In genomic region chr6:37187321-37188022, GRCh38 we compare ENCODE assay signal across 15 cellular contexts. TPM values are rescaled to one million over a fixed set of nuclear protein-coding genes. Genes with fewer than 3 reads are reported as not detected.
DNase-seq lines count a peak whose midpoint lies in the region; ATAC-seq and TF ChIP-seq lines count a peak whose summit lies in the region.
"Had no signal": no experiment of that assay in that cellular context is flagged by ENCODE, and none has a peak within 500 bp of the region (broad histone marks: within the 10 kb centered on the region; RNA-seq: fewer than 3 reads in every experiment).

No MANE protein-coding gene starts in this region.

- POLR2A ChIA-PET in CD8-positive, alpha-beta memory T cell (lab: Charles Lee) = interaction anchor here (0.7 to 2.0 kb wide), 4 partner anchors 12 to 166 kb away, joined by 3 to 8 read pairs (median 5); partner anchors contain the start of gene PIM1

- no peak for TF ChIP-seq CTCF in right lobe of liver (IDR thresholded peaks at IDR 0.05)

- peak overlapping the region; percentile 78 for H3K27ac ChIP-seq in CD8-positive, alpha-beta memory T cell (ENCODE audit: low read depth, low read length)
- no peak overlapping the region for H3K27ac ChIP-seq in right lobe of liver
- H3K27ac ChIP-seq: ovary, SK-N-MC, testis had no signal

- no peaks in the 10 kb centered on the region for H3K27me3 Mint-ChIP-seq in T-helper 1 cell treated with Interleukin-12 subunit alpha and Interleukin-12 subunit beta and Interleukin-4 antibody, amounts not matched to agents 30 μg/mL and 1 μg/mL, for 36 hours (ENCODE audit: low read depth)
- no peaks in the 10 kb centered on the region for H3K27me3 Mint-ChIP-seq in CD8-positive, alpha-beta memory T cell
- H3K27me3 Mint-ChIP-seq in activated T-helper 17 cell treated with anti-CD3 and anti-CD28 coated beads, Interleukin-2, amount 50 U/mL, for 72 hours = no peaks in the 10 kb centered on the region
- H3K27me3 Mint-ChIP-seq: memory B cell had no signal

- peaks cover 6% of the 10 kb centered on the region for H3K9me3 Mint-ChIP-seq in T-helper 1 cell treated with Interleukin-12 subunit alpha and Interleukin-12 subunit beta and Interleukin-4 antibody, amounts not matched to agents 30 μg/mL and 1 μg/mL, for 36 hours
- no peaks in the 10 kb centered on the region for H3K9me3 Mint-ChIP-seq in CD8-positive, alpha-beta memory T cell
- no peaks in the 10 kb centered on the region for H3K9me3 Mint-ChIP-seq in activated T-helper 17 cell treated with anti-CD3 and anti-CD28 coated beads, Interleukin-2, amount 50 U/mL, for 72 hours
- H3K9me3 Mint-ChIP-seq: memory B cell had no signal

- H3K4me1 ChIP-seq in CD8-positive, alpha-beta memory T cell (ENCODE audit: insufficient read depth, low read length) = peaks cover 69% of the 10 kb centered on the region
- H3K4me1 ChIP-seq in right lobe of liver = peaks cover 0 to 3% (median 0%) of the 10 kb centered on the region in 4 donors
- H3K4me1 ChIP-seq: testis had no signal

- 54% methylated on average over 5 of the region's 7 CpGs for WGBS in right lobe of liver (ENCODE audit: insufficient coverage, low coverage, low lambda C conversion rate, missing lambda C conversion rate)

- H3K9me3 ChIP-seq in CD8-positive, alpha-beta memory T cell (ENCODE audit: low read length) = no peaks in the 10 kb centered on the region
- no peaks in the 10 kb centered on the region for H3K9me3 ChIP-seq in right lobe of liver
- H3K9me3 ChIP-seq: ovary, testis had no signal

- H3K27me3 ChIP-seq in CD8-positive, alpha-beta memory T cell (ENCODE audit: insufficient read depth, low read length, poor library complexity, severe bottlenecking) = no peaks in the 10 kb centered on the region
- H3K27me3 ChIP-seq in right lobe of liver = no peaks in the 10 kb centered on the region
- H3K27me3 ChIP-seq: ovary, testis had no signal

- peaks cover 41% of the 10 kb centered on the region for H3K4me1 Mint-ChIP-seq in T-helper 1 cell treated with Interleukin-12 subunit alpha and Interleukin-12 subunit beta and Interleukin-4 antibody, amounts not matched to agents 30 μg/mL and 1 μg/mL, for 36 hours (ENCODE audit: low read depth)
- peaks cover 50 to 70% (median 66%) of the 10 kb centered on the region in 3 donors for H3K4me1 Mint-ChIP-seq in CD8-positive, alpha-beta memory T cell
- H3K4me1 Mint-ChIP-seq in activated T-helper 17 cell treated with anti-CD3 and anti-CD28 coated beads, Interleukin-2, amount 50 U/mL, for 72 hours = peaks cover 32% of the 10 kb centered on the region

- no peaks in the 10 kb centered on the region for H3K36me3 ChIP-seq in CD8-positive, alpha-beta memory T cell (ENCODE audit: insufficient read depth, low read length)
- no peaks in the 10 kb centered on the region for H3K36me3 ChIP-seq in right lobe of liver
- H3K36me3 ChIP-seq: ovary had no signal

- intact Hi-C loops in right lobe of liver (cut with DNase I) = no loop called here

- peak overlapping the region; percentile 34 for H3K4me3 ChIP-seq in CD8-positive, alpha-beta memory T cell (ENCODE audit: low read length)
- H3K4me3 ChIP-seq in right lobe of liver = no peak overlapping the region
- H3K4me3 ChIP-seq: ovary, SK-N-MC, testis had no signal

- TF ChIP-seq POLR2A in right lobe of liver (IDR thresholded peaks at IDR 0.05) = no peak

- no peak for DNase-seq in T-helper 1 cell
- peak in 1 of 5 donors; percentile 28 for DNase-seq in CD8-positive, alpha-beta memory T cell
- no peak for DNase-seq in right lobe of liver
- no peak for DNase-seq in NCI-H1048 (lab: John Stamatoyannopoulos, UW)
- no peak for DNase-seq in T-helper 9 cell
- DNase-seq: cortex of kidney, HFFc6, MV-4-11, ovary, testis had no signal

- ATAC-seq in activated T-helper 17 cell treated with anti-CD3 and anti-CD28 coated beads, Interleukin-2, amount 50 U/mL, for 72 hours (replicated peaks) = no peak
- ATAC-seq in right lobe of liver (peak; percentile 27 to 54 (median 39)), HG02571 (IDR thresholded peaks at IDR 0.05; ENCODE audit: unreplicated experiment) (no peak)

- peaks cover 16% of the 10 kb centered on the region for H3K36me3 Mint-ChIP-seq in T-helper 1 cell treated with Interleukin-12 subunit alpha and Interleukin-12 subunit beta and Interleukin-4 antibody, amounts not matched to agents 30 μg/mL and 1 μg/mL, for 36 hours (ENCODE audit: low read depth)
- H3K36me3 Mint-ChIP-seq in CD8-positive, alpha-beta memory T cell = no peaks in the 10 kb centered on the region
- no peaks in the 10 kb centered on the region for H3K36me3 Mint-ChIP-seq in activated T-helper 17 cell treated with anti-CD3 and anti-CD28 coated beads, Interleukin-2, amount 50 U/mL, for 72 hours (ENCODE audit: low read depth)
- H3K36me3 Mint-ChIP-seq: memory B cell had no signal

- peak overlapping the region; percentile 89 for H3K27ac Mint-ChIP-seq in T-helper 1 cell treated with Interleukin-12 subunit alpha and Interleukin-12 subunit beta and Interleukin-4 antibody, amounts not matched to agents 30 μg/mL and 1 μg/mL, for 36 hours
- peak overlapping the region; percentile 58 to 92 (median 83) for H3K27ac Mint-ChIP-seq in CD8-positive, alpha-beta memory T cell
- peak overlapping the region; percentile 61 for H3K27ac Mint-ChIP-seq in activated T-helper 17 cell treated with anti-CD3 and anti-CD28 coated beads, Interleukin-2, amount 50 U/mL, for 72 hours
- H3K27ac Mint-ChIP-seq: HFFc6, memory B cell had no signal

- H3K4me3 Mint-ChIP-seq in T-helper 1 cell treated with Interleukin-12 subunit alpha and Interleukin-12 subunit beta and Interleukin-4 antibody, amounts not matched to agents 30 μg/mL and 1 μg/mL, for 36 hours = peak overlapping the region; percentile 31
- H3K4me3 Mint-ChIP-seq in CD8-positive, alpha-beta memory T cell = peak overlapping the region in 6 of 7 donors; percentile 8 to 77 (median 69)
- peak overlapping the region; percentile 53 for H3K4me3 Mint-ChIP-seq in activated T-helper 17 cell treated with anti-CD3 and anti-CD28 coated beads, Interleukin-2, amount 50 U/mL, for 72 hours
- H3K4me3 Mint-ChIP-seq: HFFc6, memory B cell had no signal

- CTCF ChIA-PET in CD8-positive, alpha-beta memory T cell (lab: Charles Lee) = interaction anchor here (0.8 to 5.5 kb wide), 12 partner anchors 10 to 302 kb away, joined by 3 to 34 read pairs (median 4); partner anchors contain the start of gene C6orf89

RNA-seq across cellular contexts. Expression of gene PIM1, which starts 17.5 kb away (rescaled TPM):
- 10 to 100 TPM; 93.7 to 99.1 TPM for total RNA-seq in CD8-positive, alpha-beta memory T cell
- polyA plus RNA-seq in CD8-positive, alpha-beta memory T cell = 253 TPM
- total RNA-seq in activated T-helper 17 cell treated with anti-CD3 and anti-CD28 coated beads, Interleukin-2, amount 50 U/mL, for 72 hours = 100 to 1,000 TPM; 246 to 403 TPM
- total RNA-seq in right lobe of liver = 10 to 100 TPM in 5 of 6 experiments, 1 to 10 TPM in 1; 5.1 to 45.2 (median 13.0) TPM

Comparison
In these comparisons a context has a peak if more than half of its experiments do, and no peak if none do; other contexts are left out.
1. ATAC-seq: peak in right lobe of liver (4 of 4); none in activated T-helper 17 cell treated with anti-CD3 and anti-CD28 coated beads, Interleukin-2, amount 50 U/mL, for 72 hours (single experiment) and HG02571 (single experiment).
2. Peak in every context shown above with its lines, with median percentiles within 50 percentile points of each other: H3K27ac Mint-ChIP-seq and H3K4me3 Mint-ChIP-seq.